8 cellular contexts compared by ENCODE assay signal in the genomic region with DNA sequence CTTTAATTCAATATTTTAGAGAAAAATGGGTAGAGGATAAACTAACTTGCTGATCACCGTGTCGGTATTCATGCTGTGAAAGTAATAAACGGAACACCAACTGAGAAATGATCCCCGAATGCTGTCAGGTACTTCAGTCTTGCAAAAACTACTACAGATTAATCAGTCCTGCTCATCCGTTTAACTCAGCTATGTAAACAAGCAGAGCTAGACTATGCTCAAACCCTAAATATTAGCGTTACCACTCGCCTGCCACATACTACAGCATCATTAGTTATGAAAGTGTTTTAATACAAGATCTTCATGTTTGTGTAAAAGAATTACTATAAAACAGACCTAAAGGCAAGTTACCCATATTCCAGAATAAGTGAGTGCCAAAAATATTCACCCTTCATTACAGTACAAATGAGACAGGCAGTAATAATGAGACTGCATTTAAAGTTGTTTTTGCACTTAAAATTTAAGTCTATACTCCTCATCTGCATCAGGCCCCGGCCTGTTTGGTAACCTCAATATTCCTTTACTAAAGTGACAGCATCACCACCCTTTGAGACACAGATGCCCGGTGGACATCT. TPM values are rescaled to one million over a fixed set of nuclear protein-coding genes. Genes with fewer than 3 reads are reported as not detected.
DNase-seq lines count a peak whose midpoint lies in the region; ATAC-seq, FAIRE-seq and TF ChIP-seq lines count a peak whose summit lies in the region.

No MANE protein-coding gene starts in this region.

- H3K4me3 ChIP-seq in RWPE2 (ENCODE audit: severe bottlenecking): peak overlapping the region; percentile 74
- H3K4me3 ChIP-seq in fibroblast of villous mesenchyme (ENCODE audit: low read depth, low read length): peak overlapping the region; percentile 93
- H3K4me3 ChIP-seq in skeletal muscle cell (ENCODE audit: low read depth, low read length): peak overlapping the region; percentile 90

- no peaks in the 10 kb centered on the region for H3K27me3 ChIP-seq in RWPE2 (ENCODE audit: insufficient read depth, poor library complexity, severe bottlenecking)

- TF ChIP-seq CTCF in RWPE2 (IDR thresholded peaks at IDR 0.05; ENCODE audit: poor library complexity, severe bottlenecking): no peak
- no peak for TF ChIP-seq CTCF in fibroblast of villous mesenchyme (IDR thresholded peaks at IDR 0.05; ENCODE audit: insufficient read depth, low read depth, low read length)
- TF ChIP-seq CTCF in D721Med (IDR thresholded peaks at IDR 0.05; ENCODE audit: insufficient read depth, missing control alignments): no peak

- no peak for ATAC-seq in RWPE2 (ENCODE audit: low read depth)

- H3K9me3 ChIP-seq in RWPE2 (ENCODE audit: severe bottlenecking): no peaks in the 10 kb centered on the region

- DNase-seq in GM19239 (ENCODE audit: insufficient read length, low spot score) (no peak), RWPE2 (ENCODE audit: low spot score) (no peak), fibroblast of villous mesenchyme (ENCODE audit: low read depth) (peak; percentile 59), skeletal muscle cell (ENCODE audit: low read depth) (no peak), GM19240 (ENCODE audit: insufficient read length, low spot score) (no peak), D721Med (ENCODE audit: insufficient read length, low spot score) (no peak), NCI-H1436 (lab: John Stamatoyannopoulos, UW) (no peak)
- DNase-seq in stimulated activated CD4-positive, alpha-beta T cell treated with anti-CD3 and anti-CD28 coated beads, Interleukin-4, amount 100 ng/mL, for 1 hour: no peak

- FAIRE-seq in GM19239 (lab: Jason Lieb, UNC): peak; percentile 26
- no peak for FAIRE-seq in D721Med (lab: Jason Lieb, UNC)

- peak overlapping the region; percentile 99 for H3K27ac ChIP-seq in RWPE2 (ENCODE audit: poor library complexity, severe bottlenecking)

- no peaks in the 10 kb centered on the region for H3K36me3 ChIP-seq in RWPE2 (ENCODE audit: low read depth)

- peaks cover 34% of the 10 kb centered on the region for H3K4me1 ChIP-seq in RWPE2 (ENCODE audit: insufficient read depth, poor library complexity, severe bottlenecking)

RNA-seq across cellular contexts. Expression of a gene that starts 1.0 kb away (rescaled TPM):
- 27.6 and 31.2 TPM in 2 replicates for total RNA-seq in fibroblast of villous mesenchyme
